ENCODE assay signal across 23 cellular contexts in the genomic region with DNA sequence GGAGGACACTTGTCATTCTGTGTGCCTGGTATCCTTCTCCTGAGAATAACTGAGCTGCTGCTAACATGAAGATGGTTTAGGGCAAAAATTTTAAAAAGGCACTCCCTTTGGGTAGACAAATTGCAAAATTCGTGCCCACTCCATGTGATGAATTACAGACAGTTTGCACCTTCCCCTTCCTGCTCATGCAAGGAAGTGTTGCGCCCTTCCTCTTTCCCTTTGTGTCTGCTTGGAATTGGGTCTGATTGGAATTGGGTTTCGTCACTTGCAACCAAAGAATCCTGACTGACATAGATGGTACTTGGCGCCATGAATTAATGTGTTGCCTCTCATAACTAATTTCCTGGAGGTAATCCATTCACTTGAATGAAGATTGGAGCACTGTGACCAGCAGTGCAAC.
DNase-seq lines count a peak whose midpoint lies in the region; ATAC-seq, FAIRE-seq and TF ChIP-seq lines count a peak whose summit lies in the region.
"Had no signal": no experiment of that assay in that cellular context is flagged by ENCODE, and none has a peak within 500 bp of the region (broad histone marks: within the 10 kb centered on the region; RNA-seq: fewer than 3 reads in every experiment).

No MANE protein-coding gene starts in this region.

- intact Hi-C loops in left ventricle myocardium superior (cut with micrococcal nuclease), result no loop called here

- H3K27ac ChIP-seq in HL-60 (replicated peaks), result peak overlapping the region; percentile 47
- H3K27ac ChIP-seq: cardiac muscle cell, thoracic aorta had no signal

- DNase-seq in HL-60 (ENCODE audit: low read depth in 1 of 2, low spot score in 1 of 2), result peak; percentile 79 to 95
- DNase-seq in NOMO-1 treated with dmso at 0.1 percent for 144 hours (lab: John Stamatoyannopoulos, UW; ENCODE audit: unreplicated experiment), result peak; percentile 24
- DNase-seq in left ventricle myocardium superior, result no peak
- DNase-seq in pons (ENCODE audit: low spot score), result peak; percentile 39
- no peak for DNase-seq in H54 (ENCODE audit: insufficient read length, low spot score)
- no peak for DNase-seq in ureter (ENCODE audit: low spot score)
- no peak for DNase-seq in activated CD4-positive, CD25-positive, alpha-beta regulatory T cell (lab: John Stamatoyannopoulos, UW)
- DNase-seq in cerebellum (ENCODE audit: low spot score), result no peak
- DNase-seq: activated B cell treated with CpG ODN at 0.5 μM for 24 hours; activated CD4-positive, alpha-beta T cell treated with anti-CD3 and anti-CD28 coated beads, Interleukin-2, amount 50 U/mL, for 4 hours; activated CD8-positive, alpha-beta memory T cell treated with anti-CD3 and anti-CD28 coated beads, Interleukin-2, amount 50 U/mL, for 4 hours; CD4-positive, alpha-beta T cell; EL; midbrain; natural killer cell; NCI-H1092; NCI-H1930; PC-3; SHP77; stimulated activated CD4-positive, alpha-beta T cell treated with anti-CD3 and anti-CD28 coated beads, Interleukin-4, amount 100 ng/mL, for 4 hours; stimulated activated naive CD4-positive, alpha-beta T cell treated with Interleukin-2 at 50 U/mL for 16 hours had no signal

- TF ChIP-seq CTCF in HL-60 (IDR thresholded peaks at IDR 0.05; ENCODE audit: insufficient read depth, low read length), result no peak

- no peak overlapping the region for H3K4me3 ChIP-seq in HL-60 (replicated peaks; ENCODE audit: insufficient read depth, low read length)
- H3K4me3 ChIP-seq: cardiac muscle cell, thoracic aorta had no signal

- ATAC-seq in left ventricle myocardium superior, result peak; percentile 43
- ATAC-seq: natural killer cell, PC-3 had no signal

- no peaks in the 10 kb centered on the region for H3K27me3 ChIP-seq in HL-60 (ENCODE audit: insufficient read depth, poor library complexity, severe bottlenecking)
- H3K27me3 ChIP-seq: cardiac muscle cell had no signal

- no peak for FAIRE-seq in H54 (lab: Jason Lieb, UNC)

- TF ChIP-seq POLR2A in H54 (IDR thresholded peaks at IDR 0.05; ENCODE audit: low read depth, low read length), result no peak

Comparison
In these comparisons a context has a peak if more than half of its experiments do, and no peak if none do; other contexts are left out.
1. DNase-seq: peak in HL-60 (2 of 2), NOMO-1 treated with dmso at 0.1 percent for 144 hours (single experiment) and pons (single experiment); none in left ventricle myocardium superior (single experiment), H54 (single experiment), ureter (single experiment), activated CD4-positive, CD25-positive, alpha-beta regulatory T cell (0 of 4) and cerebellum (single experiment).